In the genomic region with DNA sequence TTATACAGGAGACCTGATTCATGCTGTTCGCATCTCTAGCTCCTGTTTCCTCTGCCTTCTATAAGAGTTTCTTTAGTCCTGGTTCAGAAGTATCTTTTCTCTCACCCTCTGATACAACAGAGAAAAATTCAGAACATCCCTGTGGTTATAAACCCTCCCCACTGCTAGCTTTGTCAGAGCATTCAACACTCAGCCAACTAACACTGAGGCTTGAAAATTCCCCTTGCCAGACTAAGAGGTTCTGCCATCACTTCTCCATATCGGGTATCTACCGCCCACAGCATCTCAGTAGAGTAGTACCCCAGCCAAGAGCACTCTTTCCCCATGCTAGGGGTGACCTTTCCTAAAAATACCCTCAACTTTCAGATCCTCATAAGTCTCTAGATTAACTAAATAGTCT, we compare ENCODE assay signal across 1 cellular context.
TF ChIP-seq lines count a peak whose summit lies in the region.

No MANE protein-coding gene starts in this region.

TF ChIP-seq in GM12878, 131 proteins besides CTCF, POLR2A, EP300 and RAD21:
- TF ChIP-seq CHD2 (IDR thresholded peaks at IDR 0.05; ENCODE audit: borderline replicate concordance, low read depth, low read length): no peak
- TF ChIP-seq SPI1 (IDR thresholded peaks at IDR 0.05; ENCODE audit: borderline replicate concordance, insufficient read depth, low read depth, low read length): peak; percentile 45; the same call in 1 of the 2 replicates
